ENCODE assay signal across 21 cellular contexts in genomic region chr2:146068051-146068450, GRCh38.
"Had no signal": no experiment of that assay in that cellular context is flagged by ENCODE, and none has a peak within 500 bp of the region (broad histone marks: within the 10 kb centered on the region; RNA-seq: fewer than 3 reads in every experiment).

No MANE protein-coding gene starts in this region.

- ATAC-seq: activated CD4-positive, CD25-positive, alpha-beta regulatory T cell treated with anti-CD3 and anti-CD28 coated beads, Interleukin-2, amount 50 U/mL, for 24 hours; activated CD8-positive, alpha-beta T cell treated with anti-CD3 and anti-CD28 coated beads for 36 hours had no signal

- DNase-seq: activated CD4-positive, alpha-beta T cell treated with anti-CD3 and anti-CD28 coated beads for 4 hours; activated CD8-positive, alpha-beta memory T cell treated with anti-CD3 and anti-CD28 coated beads, Interleukin-2, amount 50 U/mL, for 4 hours; activated CD8-positive, alpha-beta T cell treated with anti-CD3 and anti-CD28 coated beads for 36 hours; activated effector memory CD4-positive, alpha-beta T cell treated with Interleukin-2 at 50 U/mL for 16 hours; activated naive CD4-positive, alpha-beta T cell; activated T-cell treated with anti-CD3 and anti-CD28 coated beads, Interleukin-2, amount 50 U/mL, for 1 hour; aorta; cerebellar nuclear complex; NCI-H1092; NCI-H1417; NCI-H2029; NCI-H524; Peyer's patch; SHP77 had no signal

- H3K36me3 ChIP-seq: cardiac muscle cell, Peyer's patch had no signal

- H3K36me3 Mint-ChIP-seq: activated naive CD4-positive, alpha-beta T cell treated with anti-CD3 and anti-CD28 coated beads, Interleukin-2, amount 50 U/mL, for 24 hours had no signal

- H3K27me3 ChIP-seq: cardiac muscle cell, Peyer's patch had no signal

- H3K4me1 Mint-ChIP-seq: activated naive CD4-positive, alpha-beta T cell treated with anti-CD3 and anti-CD28 coated beads, Interleukin-2, amount 50 U/mL, for 24 hours; brain had no signal

- H3K9me3 ChIP-seq: Peyer's patch had no signal

- H3K4me3 Mint-ChIP-seq: activated CD8-positive, alpha-beta T cell treated with anti-CD3 and anti-CD28 coated beads for 36 hours; activated naive CD4-positive, alpha-beta T cell treated with anti-CD3 and anti-CD28 coated beads, Interleukin-2, amount 50 U/mL, for 24 hours; activated T-helper 1 cell treated with anti-CD3 and anti-CD28 coated beads, Interleukin-12 subunit alpha, Interleukin-12 subunit beta, Interleukin-2, Interleukin-4 antibody, amounts not matched to agents 30 ng/mL and 10 ng/mL and 1 ng/mL, durations not matched to agents 14 hours and 24 hours and 36 hours; brain; T-helper 1 cell treated with Interleukin-12 subunit alpha and Interleukin-12 subunit beta and Interleukin-4 antibody, amounts not matched to agents 30 μg/mL and 1 μg/mL, for 36 hours had no signal

- H3K27ac ChIP-seq: cardiac muscle cell, Peyer's patch, RWPE1 had no signal

- H3K27ac Mint-ChIP-seq: activated CD8-positive, alpha-beta T cell treated with anti-CD3 and anti-CD28 coated beads for 36 hours; activated naive CD4-positive, alpha-beta T cell treated with anti-CD3 and anti-CD28 coated beads, Interleukin-2, amount 50 U/mL, for 24 hours; activated T-helper 1 cell treated with anti-CD3 and anti-CD28 coated beads, Interleukin-12 subunit alpha, Interleukin-12 subunit beta, Interleukin-2, Interleukin-4 antibody, amounts not matched to agents 30 ng/mL and 10 ng/mL and 1 ng/mL, durations not matched to agents 14 hours and 24 hours and 36 hours; brain; T-helper 1 cell treated with Interleukin-12 subunit alpha and Interleukin-12 subunit beta and Interleukin-4 antibody, amounts not matched to agents 30 μg/mL and 1 μg/mL, for 36 hours had no signal

- H3K4me3 ChIP-seq: cardiac muscle cell, Peyer's patch had no signal

- H3K4me1 ChIP-seq: Peyer's patch had no signal

- H3K27me3 Mint-ChIP-seq: activated CD8-positive, alpha-beta T cell treated with anti-CD3 and anti-CD28 coated beads for 36 hours; activated naive CD4-positive, alpha-beta T cell treated with anti-CD3 and anti-CD28 coated beads, Interleukin-2, amount 50 U/mL, for 24 hours had no signal
